In the genomic region with DNA sequence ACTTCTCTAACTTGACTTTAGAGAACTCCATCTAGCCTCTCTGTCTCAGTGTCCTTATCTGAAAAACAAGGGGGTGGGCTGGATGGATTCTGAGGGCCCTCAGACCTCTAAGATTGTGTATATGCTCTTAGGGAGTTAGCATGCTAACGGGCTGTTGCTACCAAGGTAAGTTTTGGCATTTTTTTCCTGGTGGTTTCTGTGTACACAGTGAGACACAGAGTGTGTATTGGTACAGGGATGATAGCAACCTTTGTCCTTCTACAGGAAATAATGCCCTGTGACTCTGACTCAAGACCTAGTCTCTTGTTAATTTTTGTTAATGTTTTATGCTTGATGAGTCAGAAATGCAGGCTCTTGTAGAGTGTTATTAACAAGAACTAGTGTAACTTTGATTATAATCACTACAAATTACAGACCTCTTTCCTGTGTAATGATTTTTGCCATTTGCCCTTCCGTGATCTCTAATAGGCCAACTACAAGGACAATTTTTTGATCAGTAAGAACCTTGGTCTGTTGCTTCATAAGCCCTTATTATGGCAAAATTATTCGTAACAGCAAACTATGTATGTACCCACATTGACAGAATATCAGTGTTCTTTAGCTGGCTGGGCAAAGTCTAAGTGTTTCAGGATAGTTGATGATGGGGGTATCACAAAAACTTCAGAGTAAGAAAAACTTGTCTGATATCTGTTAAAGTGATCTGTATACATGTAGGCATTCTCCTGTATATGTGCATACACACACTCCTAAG, we compare ENCODE assay signal across 9 cellular contexts.
A peak's percentile ranks its signal among the peaks of the same experiment; 100 is the strongest.
DNase-seq lines count a peak whose midpoint lies in the region; ATAC-seq and TF ChIP-seq lines count a peak whose summit lies in the region.
"Had no signal": no experiment of that assay in that cellular context is flagged by ENCODE, and none has a peak within 500 bp of the region (broad histone marks: within the 10 kb centered on the region; RNA-seq: fewer than 3 reads in every experiment).

No MANE protein-coding gene starts in this region.

- no peaks in the 10 kb centered on the region for H3K9me3 Mint-ChIP-seq in brain

- peak overlapping the region in 4 of 5 experiments; percentile 18 to 98 (median 54) for H3K27ac Mint-ChIP-seq in brain

- H3K79me2 ChIP-seq in parathyroid adenoma, result peaks cover 51% of the 10 kb centered on the region

- peak; percentile 62 for ATAC-seq in GM19025 (IDR thresholded peaks at IDR 0.05; ENCODE audit: low read depth, unreplicated experiment)
- ATAC-seq in HG03060 (IDR thresholded peaks at IDR 0.05; ENCODE audit: low read depth, unreplicated experiment), result peak; percentile 73

- H3K4me3 Mint-ChIP-seq in brain, result no peak overlapping the region

- no peak overlapping the region for H3K4me2 ChIP-seq in parathyroid adenoma (ENCODE audit: low read length)

- H2AFZ ChIP-seq in parathyroid adenoma, result no peak overlapping the region

- peaks cover 40% of the 10 kb centered on the region for H3K4me1 ChIP-seq in parathyroid adenoma

- H3K4me1 Mint-ChIP-seq in brain, result peaks cover 73% of the 10 kb centered on the region

- H3K4me3 ChIP-seq in parathyroid adenoma (ENCODE audit: low read depth, low read length), result no peak overlapping the region

- no peaks in the 10 kb centered on the region for H3K27me3 ChIP-seq in parathyroid adenoma (ENCODE audit: control insufficient read depth, insufficient read depth, low read length)

- no peaks in the 10 kb centered on the region for H3K9me3 ChIP-seq in parathyroid adenoma (ENCODE audit: control insufficient read depth, low read length)

- H3K36me3 Mint-ChIP-seq in brain, result peaks cover 42% of the 10 kb centered on the region

- no peaks in the 10 kb centered on the region for H3K36me3 ChIP-seq in parathyroid adenoma (ENCODE audit: control insufficient read depth, insufficient read depth, low read length)

- DNase-seq in posterior vena cava (ENCODE audit: low spot score), result no peak
- no peak for DNase-seq in activated CD4-positive, alpha-beta T cell treated with anti-CD3 and anti-CD28 coated beads, Interleukin-2, amount 50 U/mL, for 48 hours
- DNase-seq in NCI-H1417 treated with DMSO at 0.1 percent for 48 hours (lab: John Stamatoyannopoulos, UW), result no peak
- DNase-seq in NCI-H2029 (lab: John Stamatoyannopoulos, UW), result no peak
- DNase-seq: NCI-H2227 treated with DMSO at 0.1 percent for 48 hours had no signal

- no peak overlapping the region for H3K9ac ChIP-seq in parathyroid adenoma

- no peaks in the 10 kb centered on the region for H3K27me3 Mint-ChIP-seq in brain

- TF ChIP-seq CTCF in brain (conservative IDR thresholded peaks at IDR 0.05) (no peak), parathyroid adenoma (IDR thresholded peaks at IDR 0.05) (no peak)

- H3K27ac ChIP-seq in parathyroid adenoma, result peak overlapping the region; percentile 34

- intact Hi-C loops in posterior vena cava (cut with DNase I), result loop anchor here in 1 of 2 donors (1.0 kb wide), 1 partner anchor 48 kb away; no protein-coding TSS in a partner anchor
